8 cellular contexts compared by ENCODE assay signal in genomic region chr2:43059183-43059897, GRCh38.
DNase-seq lines count a peak whose midpoint lies in the region; ATAC-seq and TF ChIP-seq lines count a peak whose summit lies in the region.

No MANE protein-coding gene starts in this region.

- peaks cover 18% of the 10 kb centered on the region for H3K4me1 ChIP-seq in vagina

- H3K27me3 ChIP-seq in vagina: no peaks in the 10 kb centered on the region

- TF ChIP-seq POLR2A in vagina (IDR thresholded peaks at IDR 0.05): no peak

- H3K4me3 ChIP-seq in fibroblast of pulmonary artery (replicated peaks; ENCODE audit: low read depth, low read length): no peak overlapping the region
- no peak overlapping the region for H3K4me3 ChIP-seq in vagina

- H3K36me3 ChIP-seq in vagina: no peaks in the 10 kb centered on the region

- DNase-seq in GM03348 (ENCODE audit: low spot score) (peak; percentile 90), NOMO-1 treated with dmso at 0.1 percent for 144 hours (lab: John Stamatoyannopoulos, UW; ENCODE audit: unreplicated experiment) (peak; percentile 71), activated T-helper 1 cell treated with Interleukin-2 at 50 U/mL for 16 hours (ENCODE audit: low read depth) (peak; percentile 37), fibroblast of pulmonary artery (ENCODE audit: low read depth) (peak; percentile 98), pons (ENCODE audit: low spot score) (peak; percentile 95), vagina (ENCODE audit: extremely low spot score in 2 of 2) (no peak)

- no peak for TF ChIP-seq CTCF in fibroblast of pulmonary artery (IDR thresholded peaks at IDR 0.05; ENCODE audit: low read length, missing control alignments)
- TF ChIP-seq CTCF in vagina (IDR thresholded peaks at IDR 0.05): no peak

- H3K9me3 ChIP-seq in vagina: no peaks in the 10 kb centered on the region

- peak overlapping the region; percentile 1 for H3K27ac ChIP-seq in vagina

- intact Hi-C loops in vagina (cut with DNase I): no loop called here

- peak; percentile 60 for ATAC-seq in HG03095 (IDR thresholded peaks at IDR 0.05; ENCODE audit: unreplicated experiment)
- ATAC-seq in GM19455 (IDR thresholded peaks at IDR 0.05; ENCODE audit: unreplicated experiment): no peak

Comparison
In these comparisons a context has a peak if more than half of its experiments do, and no peak if none do; other contexts are left out.
1. DNase-seq: peak in GM03348 (single experiment), NOMO-1 treated with dmso at 0.1 percent for 144 hours (single experiment), activated T-helper 1 cell treated with Interleukin-2 at 50 U/mL for 16 hours (single experiment), fibroblast of pulmonary artery (single experiment) and pons (single experiment); none in vagina (0 of 2).